ENCODE assay signal across 23 cellular contexts in genomic region chr10:131891929-131892816, GRCh38. TPM values are rescaled to one million over a fixed set of nuclear protein-coding genes. Genes with fewer than 3 reads are reported as not detected.
A peak's percentile ranks its signal among the peaks of the same experiment; 100 is the strongest.
DNase-seq lines count a peak whose midpoint lies in the region; ATAC-seq, FAIRE-seq and TF ChIP-seq lines count a peak whose summit lies in the region.
"Had no signal": no experiment of that assay in that cellular context is flagged by ENCODE, and none has a peak within 500 bp of the region (broad histone marks: within the 10 kb centered on the region; RNA-seq: fewer than 3 reads in every experiment).

No MANE protein-coding gene starts in this region.

- no peak overlapping the region for H3K56ac ChIP-seq in H1 (replicated peaks; ENCODE audit: insufficient read length, low read depth, low read length)

- no peak overlapping the region for H3K23ac ChIP-seq in H1 (ENCODE audit: insufficient read length)

- DNase-seq in activated naive CD4-positive, alpha-beta T cell treated with anti-CD3 and anti-CD28 coated beads, Interleukin-2, amount 10 ng/mL, durations not matched to agents 7 days and 5 days: no peak
- peak; percentile 39 for DNase-seq in H7
- no peak for DNase-seq in H1 (ENCODE audit: low read depth in 1 of 2, low spot score in 2 of 2)
- peak; percentile 57 to 76 (median 68) for DNase-seq in ovary
- no peak for DNase-seq in SIG-M5 treated with dmso at 0.1 percent for 504 hours (lab: John Stamatoyannopoulos, UW; ENCODE audit: unreplicated experiment)
- DNase-seq in esophagus muscularis mucosa (ENCODE audit: extremely low spot score): no peak
- DNase-seq: DMS153, DND-41, GOT3, KG1, MG63, NCI-H2029, NCI-H446 treated with DMSO at 0.1 percent for 48 hours, NCI-H526, RPMI8226, SHP77 treated with DMSO at 0.1 percent for 48 hours had no signal

- H4K91ac ChIP-seq in H1 (replicated peaks; ENCODE audit: insufficient read length, low read length): no peak overlapping the region

- no peak overlapping the region for H3K4me3 ChIP-seq in H7 (ENCODE audit: insufficient read depth, low read depth, low read length)
- peak overlapping the region in 1 of 4 experiments; percentile 41; a peak in 1 of 8 replicates for H3K4me3 ChIP-seq in H1 (ENCODE audit: extremely low read depth in 1 of 4, insufficient read depth in 2 of 4, low read depth in 3 of 4, low read length in 4 of 4)
- H3K4me3 ChIP-seq in ovary: no peak overlapping the region
- H3K4me3 ChIP-seq in esophagus muscularis mucosa: no peak overlapping the region
- H3K4me3 ChIP-seq: MG63, SK-N-MC had no signal

- no peak overlapping the region for H2BK5ac ChIP-seq in H1 (ENCODE audit: low read depth, low read length)

- H3K9ac ChIP-seq in H1 (replicated peaks in 1 of 4; ENCODE audit: extremely low read depth in 1 of 4, low read depth in 3 of 4, low read length in 3 of 4): no peak overlapping the region

- no peak for FAIRE-seq in H1 (lab: Jason Lieb, UNC)
- FAIRE-seq: GM18507 had no signal

- ATAC-seq in GM19035 (IDR thresholded peaks at IDR 0.05; ENCODE audit: unreplicated experiment): no peak

- peaks cover 0 to 6% of the 10 kb centered on the region in 2 experiments for H4K20me1 ChIP-seq in H1 (replicated peaks in 1 of 2; ENCODE audit: control insufficient read depth in 1 of 2, insufficient read depth in 2 of 2, low read length in 2 of 2)

- H3K36me3 ChIP-seq in H7 (replicated peaks; ENCODE audit: control insufficient read depth, insufficient read depth, low read length) (no peaks in the 10 kb centered on the region), H1 (ENCODE audit: control insufficient read depth in 2 of 4, insufficient read depth in 4 of 4, low read length in 3 of 4) (no peaks in the 10 kb centered on the region), ovary (no peaks in the 10 kb centered on the region), esophagus muscularis mucosa (no peaks in the 10 kb centered on the region)
- H3K36me3 ChIP-seq: MG63 had no signal

- H2AK5ac ChIP-seq in H1 (ENCODE audit: low read depth, low read length): no peak overlapping the region; the same call in 1 of the 2 replicates

- peaks cover 0 to 7% (median 4%) of the 10 kb centered on the region in 4 experiments; a peak in 5 of 7 replicates for H3K4me1 ChIP-seq in H1 (replicated peaks in 1 of 4; ENCODE audit: control insufficient read depth in 3 of 4, insufficient read depth in 4 of 4, low read length in 3 of 4)
- H3K4me1 ChIP-seq in ovary (ENCODE audit: insufficient read depth): peaks cover 9% of the 10 kb centered on the region
- no peaks in the 10 kb centered on the region for H3K4me1 ChIP-seq in esophagus muscularis mucosa

- no peaks in the 10 kb centered on the region; a peak in 1 of 4 replicates for H3K9me3 ChIP-seq in H1 (ENCODE audit: insufficient read depth in 2 of 2, low read depth in 1 of 2, low read length in 1 of 2)
- H3K9me3 ChIP-seq in ovary: no peaks in the 10 kb centered on the region
- no peaks in the 10 kb centered on the region for H3K9me3 ChIP-seq in esophagus muscularis mucosa
- H3K9me3 ChIP-seq: MG63 had no signal

- H3K27me3 ChIP-seq in H7 (ENCODE audit: control insufficient read depth, insufficient read depth, low read length): no peaks in the 10 kb centered on the region
- H3K27me3 ChIP-seq in H1 (replicated peaks in 1 of 4; ENCODE audit: control insufficient read depth in 3 of 4, extremely low read depth in 1 of 4, insufficient read depth in 3 of 4, low read length in 3 of 4): peaks cover 0 to 3% (median 0%) of the 10 kb centered on the region in 4 experiments; a peak in 1 of 7 replicates
- H3K27me3 ChIP-seq in ovary: no peaks in the 10 kb centered on the region
- H3K27me3 ChIP-seq in esophagus muscularis mucosa: peaks cover 0 to 58% (median 0%) of the 10 kb centered on the region in 4 donors
- H3K27me3 ChIP-seq: MG63 had no signal

- H4K8ac ChIP-seq in H1 (ENCODE audit: extremely low read depth, insufficient read depth, low read length): peak overlapping the region; percentile 58; the same call in 1 of the 2 replicates

- WGBS in H1 (ENCODE audit: extremely low coverage in 1 of 2, insufficient coverage in 1 of 2, insufficient read length in 1 of 2, insufficient replicate concordance in 2 of 2, low coverage in 1 of 2, low lambda C conversion rate in 2 of 2, missing lambda C conversion rate in 1 of 2), 2 experiments: 91% methylated on average over 29 of the region's 29 CpGs; no CpG with 5 or more reads in 1 of the 2 experiments
- 32 to 46% (median 37%) methylated on average over 29 of the region's 29 CpGs for WGBS in ovary, 3 donors
- WGBS in esophagus muscularis mucosa: 78% methylated on average over 29 of the region's 29 CpGs

- H2BK120ac ChIP-seq in H1 (replicated peaks; ENCODE audit: low read depth, low read length): no peak overlapping the region

- H3K14ac ChIP-seq in H1 (ENCODE audit: insufficient read length): no peak overlapping the region

- H3K79me1 ChIP-seq in H1 (ENCODE audit: low read depth, low read length): 0 out of 2 replicates have a peak, but pooled peaks cover 2% of the 10 kb centered on the region

- H3K27ac ChIP-seq in H1 (ENCODE audit: low read depth, low read length) (no peak overlapping the region), ovary (peak overlapping the region in 1 of 2 donors; percentile 45), esophagus muscularis mucosa (replicated peaks in 1 of 4) (no peak overlapping the region)
- H3K27ac ChIP-seq: 22Rv1, SK-N-MC had no signal

- H3K4me3 Mint-ChIP-seq in activated naive CD4-positive, alpha-beta T cell treated with anti-CD3 and anti-CD28 coated beads, Interleukin-2, amount 50 U/mL, for 24 hours: no peak overlapping the region
- H3K4me3 Mint-ChIP-seq in activated naive CD4-positive, alpha-beta T cell treated with anti-CD3 and anti-CD28 coated beads, Interleukin-2, amount 10 ng/mL, durations not matched to agents 7 days and 5 days: no peak overlapping the region
- H3K4me3 Mint-ChIP-seq: B cell, CD14-positive monocyte had no signal

- H3K4me2 ChIP-seq in H1 (ENCODE audit: insufficient read depth in 1 of 2, low read depth in 2 of 2, low read length in 2 of 2): no peak overlapping the region; a peak in 1 of 4 replicates

- peaks cover 7% of the 10 kb centered on the region; the same call in 1 of the 2 replicates for H3K23me2 ChIP-seq in H1 (ENCODE audit: low read depth, low read length)

- POLR2A ChIA-PET in H1 (lab: Charles Lee; ENCODE audit: partially characterized antibody): interaction anchor here (0.7 to 2.0 kb wide), 3 partner anchors 9 to 131 kb away, joined by 3 to 12 read pairs (median 4); partner anchors contain the start of gene PPP2R2D

- peak overlapping the region; percentile 33 for H3K27ac Mint-ChIP-seq in activated naive CD4-positive, alpha-beta T cell treated with anti-CD3 and anti-CD28 coated beads, Interleukin-2, amount 50 U/mL, for 24 hours
- H3K27ac Mint-ChIP-seq in activated naive CD4-positive, alpha-beta T cell treated with anti-CD3 and anti-CD28 coated beads, Interleukin-2, amount 10 ng/mL, durations not matched to agents 7 days and 5 days: no peak overlapping the region
- H3K27ac Mint-ChIP-seq: B cell had no signal

- no peak overlapping the region for H3K4ac ChIP-seq in H1 (replicated peaks; ENCODE audit: insufficient read length, low read depth, low read length)

- H3K4me1 Mint-ChIP-seq in activated naive CD4-positive, alpha-beta T cell treated with anti-CD3 and anti-CD28 coated beads, Interleukin-2, amount 50 U/mL, for 24 hours: peaks cover 19% of the 10 kb centered on the region
- H3K4me1 Mint-ChIP-seq in activated naive CD4-positive, alpha-beta T cell treated with anti-CD3 and anti-CD28 coated beads, Interleukin-2, amount 10 ng/mL, durations not matched to agents 7 days and 5 days: peaks cover 13% of the 10 kb centered on the region
- H3K4me1 Mint-ChIP-seq: B cell had no signal

- TF ChIP-seq POLR2A in H1 (IDR thresholded peaks at IDR 0.05; ENCODE audit: control extremely low read depth in 1 of 2, low read depth in 2 of 2, low read length in 2 of 2) (no peak), ovary (IDR thresholded peaks at IDR 0.05) (no peak), esophagus muscularis mucosa (IDR thresholded peaks at IDR 0.05; ENCODE audit: low read depth) (no peak)

- peak overlapping the region; percentile 50; the same call in 1 of the 2 replicates for H2BK12ac ChIP-seq in H1 (ENCODE audit: low read depth, low read length)

- H3K9me3 Mint-ChIP-seq in activated naive CD4-positive, alpha-beta T cell treated with anti-CD3 and anti-CD28 coated beads, Interleukin-2, amount 50 U/mL, for 24 hours: no peaks in the 10 kb centered on the region
- no peaks in the 10 kb centered on the region for H3K9me3 Mint-ChIP-seq in activated naive CD4-positive, alpha-beta T cell treated with anti-CD3 and anti-CD28 coated beads, Interleukin-2, amount 10 ng/mL, durations not matched to agents 7 days and 5 days
- H3K9me3 Mint-ChIP-seq: CD14-positive monocyte had no signal

- CTCF ChIA-PET in activated naive CD4-positive, alpha-beta T cell treated with anti-CD3 and anti-CD28 coated beads, Interleukin-2, amount 10 ng/mL, durations not matched to agents 7 days and 5 days (lab: Charles Lee): interaction anchor here (1.2 kb wide), 1 partner anchor 131 kb away, joined by 7 read pairs; no protein-coding TSS in a partner anchor
- CTCF ChIA-PET in H1 (lab: Charles Lee; ENCODE audit: partially characterized antibody): interaction anchor here (0.8 to 2.7 kb wide), 5 partner anchors 8 to 130 kb away, joined by 3 to 12 read pairs (median 6); partner anchors contain the start of gene PPP2R2D

- H2AFZ ChIP-seq in H1 (ENCODE audit: low read length): no peak overlapping the region

- H4K5ac ChIP-seq in H1 (ENCODE audit: insufficient read length, low read depth, low read length): no peak overlapping the region

- no peak for TF ChIP-seq CTCF in H1 (IDR thresholded peaks at IDR 0.05; ENCODE audit: control extremely low read depth in 1 of 3, insufficient read depth in 1 of 3, low read depth in 1 of 3, low read length in 3 of 3)
- TF ChIP-seq CTCF in ovary (IDR thresholded peaks at IDR 0.05): no peak
- TF ChIP-seq CTCF in esophagus muscularis mucosa (IDR thresholded peaks at IDR 0.05): no peak

- TF ChIP-seq RAD21 in H1 (IDR thresholded peaks at IDR 0.05 in 1 of 2, conservative IDR thresholded peaks at IDR 0.05 in 1 of 2; ENCODE audit: low read depth in 2 of 2, low read length in 2 of 2): no peak

- no peak overlapping the region for H2BK15ac ChIP-seq in H1 (ENCODE audit: low read length)

- H3K27me3 Mint-ChIP-seq in activated naive CD4-positive, alpha-beta T cell treated with anti-CD3 and anti-CD28 coated beads, Interleukin-2, amount 50 U/mL, for 24 hours: no peaks in the 10 kb centered on the region
- H3K27me3 Mint-ChIP-seq in activated naive CD4-positive, alpha-beta T cell treated with anti-CD3 and anti-CD28 coated beads, Interleukin-2, amount 10 ng/mL, durations not matched to agents 7 days and 5 days: peaks cover 21% of the 10 kb centered on the region

- no peak overlapping the region; the same call in 1 of the 2 replicates for H3K18ac ChIP-seq in H1 (ENCODE audit: extremely low read depth, low read length)

- no peak overlapping the region for H2BK20ac ChIP-seq in H1 (ENCODE audit: low read length)

- H3K79me2 ChIP-seq in H1 (ENCODE audit: control insufficient read depth in 1 of 2, insufficient read depth in 2 of 2, low read length in 2 of 2): no peaks in the 10 kb centered on the region

- intact Hi-C loops in ovary (cut with DNase I): loop anchor here in 2 of 4 donors (5.0 to 10.0 kb wide), 2 partner anchors 53 to 55 kb away; no protein-coding TSS in a partner anchor
- intact Hi-C loops in esophagus muscularis mucosa (cut with DNase I): no loop called here

- TF ChIP-seq EP300 in H1 (IDR thresholded peaks at IDR 0.05; ENCODE audit: borderline replicate concordance in 1 of 2, low read depth in 2 of 2, low read length in 2 of 2): no peak
- no peak for TF ChIP-seq EP300 in ovary (IDR thresholded peaks at IDR 0.05)
- no peak for TF ChIP-seq EP300 in esophagus muscularis mucosa (IDR thresholded peaks at IDR 0.05)

- H3K36me3 Mint-ChIP-seq in activated naive CD4-positive, alpha-beta T cell treated with anti-CD3 and anti-CD28 coated beads, Interleukin-2, amount 50 U/mL, for 24 hours: no peaks in the 10 kb centered on the region
- H3K36me3 Mint-ChIP-seq in activated naive CD4-positive, alpha-beta T cell treated with anti-CD3 and anti-CD28 coated beads, Interleukin-2, amount 10 ng/mL, durations not matched to agents 7 days and 5 days: no peaks in the 10 kb centered on the region
- H3K36me3 Mint-ChIP-seq: CD14-positive monocyte had no signal

RNA-seq across cellular contexts. Expression of gene PPP2R2D, which starts 8.6 kb away (rescaled TPM):
- total RNA-seq in H7 (2014; rRNA removed; shearing (Covaris generic)): 44.8 and 47.4 TPM in 2 replicates
- total RNA-seq in H1 (2021; fragmentation: NEBNext Ultra II Directional; extraction: Animal tissue kit (Norgen Biotek cat#: 25700)): 32.8 and 34.1 TPM in 2 replicates
- polyA plus RNA-seq in H1 (2011; rRNA removed) (22.8 and 25.4 TPM in 2 replicates), ovary (10 to 100 TPM; 30.3 to 62.9 TPM)
- polyA plus RNA-seq in H1 (2011; cell fraction: cytosol; rRNA removed): 27.9 TPM
- 48.3 TPM for polyA plus RNA-seq in H1 (2011; cell fraction: nucleus; rRNA removed)
- polyA plus RNA-seq in H1 (2012, experiment 1 of 2): 23.0 to 27.3 TPM (median 25.8 TPM) in 4 replicates
- polyA plus RNA-seq in H1 (2012, experiment 2 of 2): 17.9 TPM
- 25.0 TPM for polyA plus RNA-seq in H1 (2013, experiment 1 of 2)
- polyA plus RNA-seq in H1 (2013, experiment 2 of 2): 25.3 TPM
- polyA minus RNA-seq in H1 (2011; rRNA and poly(A)+ RNA removed): 38.8 and 40.7 TPM in 2 replicates
- 18.9 TPM for polyA minus RNA-seq in H1 (2011; cell fraction: cytosol; rRNA and poly(A)+ RNA removed)
- 42.4 TPM for polyA minus RNA-seq in H1 (2011; cell fraction: nucleus; rRNA and poly(A)+ RNA removed)
- total RNA-seq in ovary (10 to 100 TPM; 26.7 to 48.9 (median 42.0) TPM), esophagus muscularis mucosa (10 to 100 TPM; 38.2 to 49.7 (median 41.0) TPM)

Comparison
In these comparisons a context has a peak if more than half of its experiments do, and no peak if none do; other contexts are left out.
1. DNase-seq: peak in H7 (single experiment) and ovary (5 of 5); none in activated naive CD4-positive, alpha-beta T cell treated with anti-CD3 and anti-CD28 coated beads, Interleukin-2, amount 10 ng/mL, durations not matched to agents 7 days and 5 days (single experiment), H1 (0 of 2), SIG-M5 treated with dmso at 0.1 percent for 504 hours (single experiment) and esophagus muscularis mucosa (single experiment).